Comparison of ENCODE assay signal across 8 cellular contexts in genomic region chr9:121199921-121200320, GRCh38. TPM values are rescaled to one million over a fixed set of nuclear protein-coding genes. Genes with fewer than 3 reads are reported as not detected.
A peak's percentile ranks its signal among the peaks of the same experiment; 100 is the strongest.
DNase-seq lines count a peak whose midpoint lies in the region; ATAC-seq, FAIRE-seq and TF ChIP-seq lines count a peak whose summit lies in the region.

No MANE protein-coding gene starts in this region.

- peak overlapping the region; percentile 37; the same call in 2 of the 3 replicates for H3K27ac ChIP-seq in K562 (ENCODE audit: extremely low read depth, low read depth, low read length)

- TF ChIP-seq CTCF in AG09309 (IDR thresholded peaks at IDR 0.05; ENCODE audit: control insufficient read depth, insufficient read depth, low read depth, low read length, missing control alignments) (no peak), K562 (IDR thresholded peaks at IDR 0.05 in 2 of 3, conservative IDR thresholded peaks at IDR 0.05 in 1 of 3; ENCODE audit: insufficient read depth in 2 of 3, low read depth in 1 of 3, low read length in 3 of 3) (no peak)

- H3K9me1 ChIP-seq in K562 (ENCODE audit: control insufficient read depth, insufficient read depth, low read length), result no peaks in the 10 kb centered on the region

- H3K27ac Mint-ChIP-seq in IgD-negative memory B cell, result peak overlapping the region; percentile 26 to 89 (median 87)

- H3K27me3 Mint-ChIP-seq in IgD-negative memory B cell, result no peaks in the 10 kb centered on the region

- H3K4me2 ChIP-seq in K562 (ENCODE audit: insufficient read depth, low read length), result peak overlapping the region; percentile 86

- POLR2A ChIA-PET in K562 (lab: Yijun Ruan, JAX), result interaction anchor here (0.7 to 2.6 kb wide), 6 partner anchors 9 to 194 kb away, joined by 3 to 10 read pairs (median 4); no protein-coding TSS in a partner anchor

- H3K79me2 ChIP-seq in K562 (ENCODE audit: control insufficient read depth, insufficient read depth, low read length), result peaks cover 73% of the 10 kb centered on the region

- H3K9me3 Mint-ChIP-seq in IgD-negative memory B cell, result no peaks in the 10 kb centered on the region

- H3K9me3 ChIP-seq in K562 (replicated peaks; ENCODE audit: control insufficient read depth, insufficient read depth, low read depth, low read length), result no peaks in the 10 kb centered on the region
- no peaks in the 10 kb centered on the region for H3K9me3 ChIP-seq in mucosa of stomach (ENCODE audit: control insufficient read depth, low read length)

- WGBS in K562 (ENCODE audit: insufficient coverage, low coverage, missing lambda C conversion rate), result 8% methylated on average over 2 of the region's 2 CpGs

- peaks cover 45 to 58% (median 56%) of the 10 kb centered on the region in 3 donors for H3K4me1 Mint-ChIP-seq in IgD-negative memory B cell

- peak overlapping the region in 1 of 2 experiments; percentile 69; a peak in 2 of 4 replicates for H3K9ac ChIP-seq in K562 (ENCODE audit: insufficient read depth in 1 of 2, low read depth in 2 of 2, low read length in 2 of 2)
- H3K9ac ChIP-seq in mucosa of stomach (ENCODE audit: low read length), result peak overlapping the region; percentile 93

- H3K4me3 ChIP-seq in AG09309 (ENCODE audit: control insufficient read depth, low read depth, low read length) (peak overlapping the region; percentile 89), K562 (peak overlapping the region; percentile 87), mucosa of stomach (ENCODE audit: low read length) (no peak overlapping the region)

- H3K27me3 ChIP-seq in K562 (ENCODE audit: control insufficient read depth in 2 of 2, insufficient read depth in 2 of 2, low read length in 2 of 2) (no peaks in the 10 kb centered on the region), mucosa of stomach (ENCODE audit: control insufficient read depth, insufficient read depth, low read length) (no peaks in the 10 kb centered on the region)

- peak overlapping the region; percentile 92 to 97 (median 94) for H3K4me3 Mint-ChIP-seq in IgD-negative memory B cell

- no peak for TF ChIP-seq RAD21 in K562 (CRISPR knock-in tag; conservative IDR thresholded peaks at IDR 0.05 in 1 of 2, IDR thresholded peaks at IDR 0.05 in 1 of 2)

- intact Hi-C loops in K562 (cut with micrococcal nuclease), result loop anchor here (5.0 to 10.0 kb wide), 2 partner anchors 215 to 443 kb away; no protein-coding TSS in a partner anchor

- peaks cover 19% of the 10 kb centered on the region for H4K20me1 ChIP-seq in K562 (replicated peaks; ENCODE audit: control insufficient read depth, insufficient read depth, low read length)

- H2AFZ ChIP-seq in K562 (ENCODE audit: low read depth, low read length), result no peak overlapping the region

- BruUV-seq in K562 (replicated peaks; lab: Mats Ljungman, UMichigan), result no TSS peak

- in situ Hi-C loops in K562 (cut with MboI), result no loop called here

- DNase-seq in AG09309 (ENCODE audit: low read depth) (no peak), K562 (ENCODE audit: extremely low read depth in 1 of 4, low spot score in 3 of 4) (peak in 1 of 4 experiments; percentile 40), GOT3 (lab: John Stamatoyannopoulos, UW) (no peak), LoVo (ENCODE audit: low spot score) (no peak), amygdala (lab: John Stamatoyannopoulos, UW) (no peak), NCI-H1930 (lab: John Stamatoyannopoulos, UW) (no peak)

- TF ChIP-seq EP300 in K562 (IDR thresholded peaks at IDR 0.05; ENCODE audit: low read length), result no peak

- TF ChIP-seq POLR2A in K562 (conservative IDR thresholded peaks at IDR 0.05), result no peak

- ATAC-seq in K562, result peak; percentile 3; the same call in 1 of the 3 replicates

- H3K4me1 ChIP-seq in K562 (replicated peaks in 1 of 2; ENCODE audit: control insufficient read depth in 2 of 2, insufficient read depth in 2 of 2, low read length in 2 of 2), result peaks cover 14 to 18% of the 10 kb centered on the region in 2 experiments; a peak in 3 of 5 replicates
- peaks cover 24% of the 10 kb centered on the region for H3K4me1 ChIP-seq in mucosa of stomach (ENCODE audit: control insufficient read depth, insufficient read depth, low read length)

- H3K36me3 ChIP-seq in K562 (ENCODE audit: control insufficient read depth, insufficient read depth, low read length), result no peaks in the 10 kb centered on the region
- H3K36me3 ChIP-seq in mucosa of stomach (ENCODE audit: control insufficient read depth, insufficient read depth, low read length), result no peaks in the 10 kb centered on the region

- no peaks in the 10 kb centered on the region for H3K36me3 Mint-ChIP-seq in IgD-negative memory B cell

- FAIRE-seq in K562 (lab: Jason Lieb, UNC), result no peak

- CTCF ChIA-PET in K562 (lab: Yijun Ruan, JAX; ENCODE audit: low intra/inter-chr PET ratio), result no interaction called here

TF ChIP-seq in K562, 482 proteins besides CTCF, POLR2A, EP300 and RAD21 (continues in another document):
- TF ChIP-seq HMBOX1 (IDR thresholded peaks at IDR 0.05) (peak; percentile 96), ZNF592 (IDR thresholded peaks at IDR 0.05) (0 out of 2 replicates have a peak, but pooled peaks have one; percentile 19), KDM1A (IDR thresholded peaks at IDR 0.05) (peak in 1 of 2 experiments; percentile 11; a peak in 1 of 4 replicates), ZKSCAN1 (IDR thresholded peaks at IDR 0.05; ENCODE audit: low read depth, low read length) (peak; percentile 53; the same call in 1 of the 2 replicates), ZNF24 (IDR thresholded peaks at IDR 0.05) (no peak), JUND (IDR thresholded peaks at IDR 0.05; ENCODE audit: borderline replicate concordance, low read depth, low read length) (no peak), JUND (tag; IDR thresholded peaks at IDR 0.05; ENCODE audit: borderline replicate concordance, low read depth, low read length) (no peak), ARNT (IDR thresholded peaks at IDR 0.05) (0 out of 4 replicates have a peak, but pooled peaks of 1 of the 2 experiments have one; percentile 11)

RNA-seq across cellular contexts. Expression of gene RAB14, which starts 1.7 kb away (rescaled TPM):
- polyA plus RNA-seq in IgD-negative memory B cell, result 35.7 TPM
- 10.7 and 28.6 TPM in 2 replicates for total RNA-seq in K562 (2011; cell fraction: chromatin; rRNA removed; ENCODE audit: low replicate concordance)
- total RNA-seq in K562 (2011; cell fraction: nucleolus; rRNA removed), result 6.7 and 7.6 TPM in 2 replicates
- 20.8 and 42.9 TPM in 2 replicates for total RNA-seq in K562 (2011; cell fraction: nucleoplasm; rRNA removed)
- 10.3 and 11.8 TPM in 2 replicates for total RNA-seq in K562 (2014; rRNA removed)
- 25.5 and 26.8 TPM in 2 replicates for total RNA-seq in K562 (2014; rRNA removed; fragmentation: Illumina TruSeq; extraction: Trizol)
- 23.6 and 25.4 TPM in 2 replicates for total RNA-seq in K562 (2015; rRNA removed; fragmentation: Illumina TruSeq; extraction: Trizol)
- 41.8 and 48.4 TPM in 2 replicates for total RNA-seq in K562 (2021)
- 17.6 and 19.8 TPM in 2 replicates for polyA plus RNA-seq in K562 (2011; rRNA removed)
- 4.0 and 10.5 TPM in 2 replicates for polyA plus RNA-seq in K562 (2011; cell fraction: cytosol; rRNA removed)
- polyA plus RNA-seq in K562 (2011; cell fraction: nucleus; rRNA removed), result 11.3 and 16.5 TPM in 2 replicates
- polyA plus RNA-seq in K562 (2012), result 30.3 and 32.9 TPM in 2 replicates
- polyA plus RNA-seq in K562 (2014; fragmentation: Illumina TruSeq; extraction: Trizol), result 32.4 and 35.8 TPM in 2 replicates
- 10 to 100 TPM; 20.2 to 20.9 TPM for polyA plus RNA-seq in K562 (2014; fragmentation: Nextera tagmentation; extraction: Ambion mirVana)
- 15.9 and 16.7 TPM in 2 replicates for polyA plus RNA-seq in K562 (2014; rRNA removed)
- polyA minus RNA-seq in K562 (2011; rRNA and poly(A)+ RNA removed), result 14.8 and 18.2 TPM in 2 replicates
- 12.5 and 15.7 TPM in 2 replicates for polyA minus RNA-seq in K562 (2011; cell fraction: cytosol; rRNA and poly(A)+ RNA removed)
- polyA minus RNA-seq in K562 (2011; cell fraction: nucleus; rRNA and poly(A)+ RNA removed), result 10.0 and 16.6 TPM in 2 replicates
